Comparison of ENCODE assay signal across 27 cellular contexts in genomic region chr15:101113114-101114005, GRCh38.
A peak's percentile ranks its signal among the peaks of the same experiment; 100 is the strongest.
DNase-seq lines count a peak whose midpoint lies in the region; ATAC-seq and TF ChIP-seq lines count a peak whose summit lies in the region.
"Had no signal": no experiment of that assay in that cellular context is flagged by ENCODE, and none has a peak within 500 bp of the region (broad histone marks: within the 10 kb centered on the region; RNA-seq: fewer than 3 reads in every experiment).

No MANE protein-coding gene starts in this region.

- WGBS in H9 (ENCODE audit: extremely low coverage, insufficient read length, low lambda C conversion rate): no CpG with 5 or more reads among the region's 19 CpGs

- no peaks in the 10 kb centered on the region for H4K20me1 ChIP-seq in H9 (ENCODE audit: control insufficient read depth, insufficient read depth, insufficient read length)

- H4K91ac ChIP-seq in H9 (ENCODE audit: insufficient read length, low read depth, low read length): no peak overlapping the region

- no peak overlapping the region for H4K5ac ChIP-seq in H9 (ENCODE audit: insufficient read length, low read depth, low read length)

- no peaks in the 10 kb centered on the region for H3K27me3 ChIP-seq in H9 (ENCODE audit: insufficient read depth, low read length)
- H3K27me3 ChIP-seq: left lung had no signal

- H3K14ac ChIP-seq in H9 (ENCODE audit: insufficient read depth, low read length): no peak overlapping the region

- CTCF ChIA-PET in RWPE1 (lab: Yijun Ruan, JAX): interaction anchor here (0.6 to 1.4 kb wide), 4 partner anchors 11 to 463 kb away, joined by 3 to 6 read pairs (median 4); no protein-coding TSS in a partner anchor

- no peaks in the 10 kb centered on the region for H3K4me1 ChIP-seq in H9 (ENCODE audit: insufficient read depth, low read length)

- H3K56ac ChIP-seq in H9 (ENCODE audit: insufficient read length, low read depth, low read length): no peak overlapping the region

- H3K9ac ChIP-seq in H9 (ENCODE audit: extremely low read depth, insufficient read length, low read length): no peak overlapping the region
- H3K9ac ChIP-seq: GM23248 had no signal

- H2BK5ac ChIP-seq in H9 (ENCODE audit: insufficient read length, low read length): no peak overlapping the region

- H3K27ac Mint-ChIP-seq in H9 (peak overlapping the region in 1 of 3 experiments; percentile 44; a peak in 1 of 7 replicates), neural crest cell (ENCODE audit: unreplicated experiment) (no peak overlapping the region)
- H3K27ac Mint-ChIP-seq: activated T-cell treated with anti-CD3 and anti-CD28 coated beads, Interleukin-2, amount 50 U/mL, for 24 hours; B cell; HFFc6; type B pancreatic cell had no signal

- no peaks in the 10 kb centered on the region for H3K9me3 ChIP-seq in H9 (ENCODE audit: control insufficient read depth, low read depth, low read length)
- H3K9me3 ChIP-seq: left lung had no signal

- H3K36me3 Mint-ChIP-seq in H9 (ENCODE audit: insufficient read depth in 1 of 3, low read depth in 3 of 3) (no peaks in the 10 kb centered on the region), neural crest cell (ENCODE audit: low read depth) (no peaks in the 10 kb centered on the region)
- H3K36me3 Mint-ChIP-seq: activated naive CD8-positive, alpha-beta T cell; stimulated activated effector memory CD8-positive, alpha-beta T cell treated with anti-CD3 and anti-CD28 coated beads, Interleukin-12 subunit alpha, Interleukin-12 subunit beta, amount 100 ng/mL, for 72 hours; type B pancreatic cell; WTC11 had no signal

- H2AK5ac ChIP-seq in H9 (ENCODE audit: insufficient read length, low read length): no peak overlapping the region

- no peak for ATAC-seq in GM18907 (IDR thresholded peaks at IDR 0.05; ENCODE audit: unreplicated experiment)
- ATAC-seq: left lung; stimulated activated effector memory CD8-positive, alpha-beta T cell treated with anti-CD3 and anti-CD28 coated beads, Interleukin-12 subunit alpha, Interleukin-12 subunit beta, amount 100 ng/mL, for 72 hours; WTC11 had no signal

- H2BK20ac ChIP-seq in H9 (ENCODE audit: low read depth, low read length, poor library complexity, severe bottlenecking): no peak overlapping the region

- peaks cover 2 to 3% of the 10 kb centered on the region in 2 experiments; a peak in 2 of 5 replicates for H3K9me3 Mint-ChIP-seq in H9
- H3K9me3 Mint-ChIP-seq in neural crest cell: no peaks in the 10 kb centered on the region
- H3K9me3 Mint-ChIP-seq: activated T-cell treated with anti-CD3 and anti-CD28 coated beads, Interleukin-2, amount 50 U/mL, for 24 hours; HFFc6; stimulated activated effector memory CD8-positive, alpha-beta T cell treated with anti-CD3 and anti-CD28 coated beads, Interleukin-12 subunit alpha, Interleukin-12 subunit beta, amount 100 ng/mL, for 72 hours; type B pancreatic cell; WTC11 had no signal

- H3K27me3 Mint-ChIP-seq in H9 (ENCODE audit: low read depth) (no peaks in the 10 kb centered on the region; the same call in 1 of the 2 replicates), neural crest cell (ENCODE audit: low read depth) (no peaks in the 10 kb centered on the region)
- H3K27me3 Mint-ChIP-seq: activated naive CD8-positive, alpha-beta T cell; activated T-cell treated with anti-CD3 and anti-CD28 coated beads, Interleukin-2, amount 50 U/mL, for 24 hours; B cell had no signal

- H3K18ac ChIP-seq in H9 (ENCODE audit: insufficient read length, low read depth, low read length): no peak overlapping the region

- H3K4me1 Mint-ChIP-seq in H9 (peaks cover 10 to 15% of the 10 kb centered on the region in 2 experiments), neural crest cell (peaks cover 48% of the 10 kb centered on the region)

- H3K4me3 Mint-ChIP-seq in H9 (no peak overlapping the region), neural crest cell (peak overlapping the region; percentile 13)
- H3K4me3 Mint-ChIP-seq: activated naive CD8-positive, alpha-beta T cell; activated T-cell treated with anti-CD3 and anti-CD28 coated beads, Interleukin-2, amount 50 U/mL, for 24 hours; B cell; HFFc6; stimulated activated effector memory CD8-positive, alpha-beta T cell treated with anti-CD3 and anti-CD28 coated beads, Interleukin-12 subunit alpha, Interleukin-12 subunit beta, amount 100 ng/mL, for 72 hours; WTC11 had no signal

- H3K79me2 ChIP-seq in H9 (ENCODE audit: insufficient read depth, low read length): no peaks in the 10 kb centered on the region

- in situ Hi-C loops in GM13977 (cut with MboI; ENCODE audit: low pct_unique_long_range_greater_than_20kb, low sequenced_read_pairs, unreplicated experiment): no loop called here

- H3K4ac ChIP-seq in H9 (ENCODE audit: low read depth, low read length): no peak overlapping the region

- no peak overlapping the region for H3K23ac ChIP-seq in H9 (ENCODE audit: insufficient read length, low read depth, low read length)

- no peak overlapping the region for H3T11ph ChIP-seq in H9 (ENCODE audit: low read length)

- POLR2A ChIA-PET in RWPE1 (lab: Yijun Ruan, JAX; ENCODE audit: low non-redundant PET): interaction anchor here (0.6 kb wide), 1 partner anchor 539 kb away, joined by 3 read pairs; no protein-coding TSS in a partner anchor

- H2BK15ac ChIP-seq in H9 (ENCODE audit: low read depth, low read length): no peak overlapping the region

- H2BK12ac ChIP-seq in H9 (ENCODE audit: insufficient read length, low read depth, low read length): no peak overlapping the region

- DNase-seq in H9: peak; percentile 22
- no peak for DNase-seq in RWPE1 (ENCODE audit: low spot score)
- peak; percentile 38 for DNase-seq in ecto neural progenitor cell (ENCODE audit: low spot score)
- no peak for DNase-seq in neural crest cell (ENCODE audit: low read depth, low spot score)
- no peak for DNase-seq in CD1c-positive myeloid dendritic cell (ENCODE audit: extremely low spot score)
- no peak for DNase-seq in activated T-cell treated with anti-CD3 and anti-CD28 coated beads for 4 hours
- DNase-seq in GM13977 (ENCODE audit: low spot score): no peak
- DNase-seq: ACHN; activated CD4-positive, alpha-beta T cell treated with anti-CD3 and anti-CD28 coated beads, Interleukin-2, amount 50 U/mL, for 1 hour; activated effector memory CD4-positive, alpha-beta T cell treated with anti-CD3 and anti-CD28 coated beads, Interleukin-2, amount 50 U/mL, for 16 hours; activated T-cell treated with anti-CD3 and anti-CD28 coated beads, Interleukin-2, amount 50 U/mL, for 24 hours; DMS153; effector CD4-positive, alpha-beta T cell; GM23248; HFFc6; NCI-H2029; NCI-H2227 treated with DMSO at 0.1 percent for 48 hours; NCI-H526 treated with DMSO at 0.1 percent for 48 hours; SIG-M5; substantia nigra had no signal

- H4K8ac ChIP-seq in H9 (replicated peaks; ENCODE audit: insufficient read length, low read depth, low read length): no peak overlapping the region

- H3K79me1 ChIP-seq in H9 (ENCODE audit: insufficient read depth, low read depth, low read length, poor library complexity, severe bottlenecking): no peaks in the 10 kb centered on the region

- no peak overlapping the region for H2BK120ac ChIP-seq in H9 (ENCODE audit: low read depth, low read length, poor library complexity, severe bottlenecking)

- no peak for TF ChIP-seq CTCF in H9 (conservative IDR thresholded peaks at IDR 0.05)
- no peak for TF ChIP-seq CTCF in RWPE1 (conservative IDR thresholded peaks at IDR 0.05; ENCODE audit: low read depth)
- TF ChIP-seq CTCF in neural crest cell (conservative IDR thresholded peaks at IDR 0.05): no peak
- TF ChIP-seq CTCF in GM13977 (IDR thresholded peaks at IDR 0.05; ENCODE audit: extremely low read depth, insufficient read depth, missing control alignments): no peak

- H3K27ac ChIP-seq in H9 (ENCODE audit: insufficient read length, low read depth, low read length) (no peak overlapping the region), RWPE1 (peak overlapping the region; percentile 84)
- H3K27ac ChIP-seq: GM23248, left lung had no signal

- H3K23me2 ChIP-seq in H9 (ENCODE audit: insufficient read length, low read depth, low read length, poor library complexity, severe bottlenecking): no peaks in the 10 kb centered on the region

- H2AFZ ChIP-seq in H9 (ENCODE audit: low read length): no peak overlapping the region
- H2AFZ ChIP-seq: GM23248 had no signal

- no peak overlapping the region for H3K4me2 ChIP-seq in H9 (ENCODE audit: insufficient read depth, insufficient read length, low read length)

Comparison
In these comparisons a context has a peak if more than half of its experiments do, and no peak if none do; other contexts are left out.
1. DNase-seq: peak in H9 (single experiment) and ecto neural progenitor cell (single experiment); none in RWPE1 (single experiment), neural crest cell (single experiment), CD1c-positive myeloid dendritic cell (single experiment), activated T-cell treated with anti-CD3 and anti-CD28 coated beads for 4 hours (single experiment) and GM13977 (single experiment).